In the genomic region with DNA sequence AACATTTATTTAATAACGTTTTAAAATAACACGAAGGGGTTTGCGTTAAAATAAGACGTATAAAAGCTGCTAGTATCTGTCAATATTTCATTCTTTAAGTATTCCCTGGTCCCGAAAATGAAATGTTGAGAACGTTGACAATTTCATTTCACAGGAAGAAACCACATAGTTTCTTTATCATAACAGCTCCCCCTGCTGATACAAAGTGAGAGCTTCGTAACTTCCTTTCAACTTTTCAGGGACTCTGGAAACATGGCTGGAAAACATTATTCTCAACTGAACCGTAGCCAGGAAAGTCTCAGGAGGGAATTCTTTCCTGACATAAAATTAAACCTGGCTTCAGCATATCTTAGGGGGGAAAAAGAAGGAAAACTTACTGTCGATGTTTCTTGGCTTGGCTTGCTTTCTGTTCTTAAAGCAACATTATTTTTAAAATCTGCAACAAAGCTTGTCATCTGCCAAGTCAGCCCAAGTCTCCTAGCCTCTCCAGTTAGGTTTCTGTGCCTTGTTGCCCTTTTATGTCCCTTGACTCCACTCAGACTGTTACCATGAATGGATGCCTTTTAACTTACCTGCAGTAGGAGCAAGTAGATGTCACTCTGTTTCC, we compare ENCODE assay signal across 1 cellular context.
TF ChIP-seq lines count a peak whose summit lies in the region.

No MANE protein-coding gene starts in this region.

TF ChIP-seq in H1, 55 proteins besides CTCF, POLR2A, EP300 and RAD21 (continued from another document):
- TF ChIP-seq CHD7 (IDR thresholded peaks at IDR 0.05; ENCODE audit: insufficient replicate concordance, low read length) (no peak), RNF2 (IDR thresholded peaks at IDR 0.05; ENCODE audit: borderline replicate concordance, low read depth, low read length, missing control alignments, poor library complexity, severe bottlenecking) (no peak), SRF (IDR thresholded peaks at IDR 0.05; ENCODE audit: low read depth, low read length) (no peak)
